8 cellular contexts compared by ENCODE assay signal in the genomic region with DNA sequence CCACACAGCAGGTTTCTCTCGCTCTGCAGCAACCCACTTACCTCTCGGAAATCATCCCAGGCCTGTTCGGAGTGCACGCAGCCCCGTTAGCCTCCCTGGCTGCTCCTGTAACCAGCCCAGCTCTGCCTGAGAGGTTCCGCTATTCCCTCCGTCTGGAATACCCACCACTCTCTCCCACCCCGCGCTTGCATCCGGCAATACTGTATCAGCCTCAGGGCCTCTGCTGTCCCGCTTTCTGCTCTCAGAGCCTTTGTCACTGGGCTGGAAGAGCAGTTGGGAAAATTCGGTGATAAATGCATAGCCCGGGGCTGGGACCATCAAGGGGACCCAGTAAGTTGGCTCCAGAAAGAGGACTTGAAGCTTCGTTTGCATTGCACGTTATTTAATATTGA. TPM values are rescaled to one million over a fixed set of nuclear protein-coding genes. Genes with fewer than 3 reads are reported as not detected.
DNase-seq lines count a peak whose midpoint lies in the region; TF ChIP-seq lines count a peak whose summit lies in the region.
"Had no signal": no experiment of that assay in that cellular context is flagged by ENCODE, and none has a peak within 500 bp of the region (broad histone marks: within the 10 kb centered on the region; RNA-seq: fewer than 3 reads in every experiment).

No MANE protein-coding gene starts in this region.

- no peaks in the 10 kb centered on the region for H3K36me3 ChIP-seq in GM23248 (ENCODE audit: low read depth)
- no peaks in the 10 kb centered on the region for H3K36me3 ChIP-seq in SJCRH30
- no peaks in the 10 kb centered on the region for H3K36me3 ChIP-seq in skeletal muscle tissue (ENCODE audit: control insufficient read depth in 3 of 3, insufficient read depth in 3 of 3, low read length in 3 of 3)

- in situ Hi-C loops in GM23248 (cut with MboI) (no loop called here), ACHN (cut with HindIII; ENCODE audit: low pct_ligation_motif_present, low pct_unique_long_range_greater_than_20kb, low sequenced_read_pairs) (no loop called here)

- no peaks in the 10 kb centered on the region for H3K79me2 ChIP-seq in GM23248 (ENCODE audit: insufficient read depth)

- H3K9me3 ChIP-seq in GM23248 (ENCODE audit: low read depth) (no peaks in the 10 kb centered on the region), SJCRH30 (replicated peaks) (no peaks in the 10 kb centered on the region), skeletal muscle tissue (ENCODE audit: control insufficient read depth in 3 of 3, low read length in 3 of 3) (no peaks in the 10 kb centered on the region)

- no peaks in the 10 kb centered on the region for H3K9me2 ChIP-seq in GM23248 (ENCODE audit: insufficient read depth)

- H2AFZ ChIP-seq in GM23248: peak overlapping the region; percentile 93

- peaks cover 4% of the 10 kb centered on the region; the same call in 1 of the 2 replicates for H3K4me1 ChIP-seq in GM23248 (ENCODE audit: insufficient read depth)
- peaks cover 8% of the 10 kb centered on the region; the same call in 1 of the 2 replicates for H3K4me1 ChIP-seq in SJCRH30
- H3K4me1 ChIP-seq in skeletal muscle tissue (ENCODE audit: control insufficient read depth in 3 of 3, insufficient read depth in 3 of 3, low read length in 3 of 3): peaks cover 23 to 39% (median 32%) of the 10 kb centered on the region in 3 donors

- H3F3A ChIP-seq in GM23248 (ENCODE audit: insufficient read depth): no peaks in the 10 kb centered on the region; the same call in 1 of the 2 replicates

- no peak for TF ChIP-seq CTCF in fibroblast of the aortic adventitia (IDR thresholded peaks at IDR 0.05; ENCODE audit: insufficient read depth, low read length)

- peak overlapping the region; percentile 98 for H3K4me2 ChIP-seq in GM23248 (ENCODE audit: unreplicated experiment)

- 1 to 5% methylated on average over 15 of the region's 15 CpGs for WGBS in GM23248 (ENCODE audit: low coverage in 1 of 2, low lambda C conversion rate in 2 of 2, missing lambda C conversion rate in 2 of 2), 2 experiments

- peak; percentile 17 for DNase-seq in GM23248
- peak; percentile 49 to 60 for DNase-seq in SJCRH30
- no peak for DNase-seq in fibroblast of the aortic adventitia (ENCODE audit: low read depth)
- no peak for DNase-seq in occipital lobe (lab: John Stamatoyannopoulos, UW)
- DNase-seq in ACHN: no peak
- no peak for DNase-seq in A172 (ENCODE audit: low spot score)

- H3K9ac ChIP-seq in GM23248: peak overlapping the region; percentile 56
- peak overlapping the region; percentile 55 to 87 (median 83) for H3K9ac ChIP-seq in skeletal muscle tissue (ENCODE audit: low read depth in 1 of 3, low read length in 3 of 3)

- H3K4me3 ChIP-seq in GM23248 (peak overlapping the region; percentile 80), SJCRH30 (peak overlapping the region; percentile 54), fibroblast of the aortic adventitia (ENCODE audit: low read depth, low read length) (peak overlapping the region; percentile 70), skeletal muscle tissue (ENCODE audit: low read length in 3 of 3) (peak overlapping the region; percentile 84 to 89 (median 86))

- H3K27me3 ChIP-seq in GM23248 (replicated peaks; ENCODE audit: insufficient read depth) (no peaks in the 10 kb centered on the region), SJCRH30 (no peaks in the 10 kb centered on the region), skeletal muscle tissue (ENCODE audit: control insufficient read depth in 3 of 3, insufficient read depth in 3 of 3, low read length in 3 of 3) (no peaks in the 10 kb centered on the region)

- no peaks in the 10 kb centered on the region for H4K20me1 ChIP-seq in GM23248 (ENCODE audit: insufficient read depth)

- H3K27ac ChIP-seq in GM23248 (no peak overlapping the region), SJCRH30 (no peak overlapping the region; the same call in 1 of the 2 replicates), skeletal muscle tissue (ENCODE audit: low read depth, low read length) (no peak overlapping the region)

RNA-seq across cellular contexts. Expression of a gene that starts 0.8 kb away (rescaled TPM):
- 0.13 and 0.65 TPM in 2 replicates for total RNA-seq in GM23248 (2014; rRNA removed; shearing (Covaris generic))
- polyA plus RNA-seq in GM23248 (2016; fragmentation: Nextera tagmentation; extraction: Ambion mirVana): 0.21 and 0.68 TPM in 2 replicates
- total RNA-seq in SJCRH30 (2014; rRNA removed; shearing (Covaris generic)): 2.6 TPM in 2 replicates
- 0.18 TPM in 1 of 2 replicates, not detected in the other for total RNA-seq in fibroblast of the aortic adventitia (ENCODE audit: low replicate concordance)
- not detected for total RNA-seq in skeletal muscle tissue
- 0.16 TPM for total RNA-seq in occipital lobe
- total RNA-seq in A172 (2014; rRNA removed; shearing (Covaris generic)): 4.8 and 6.3 TPM in 2 replicates

RNA-seq across cellular contexts. Expression of a gene that starts 31.8 kb away (rescaled TPM):
- 0.76 and 1.1 TPM in 2 replicates for total RNA-seq in GM23248 (2014; rRNA removed; shearing (Covaris generic))
- polyA plus RNA-seq in GM23248 (2016; fragmentation: Nextera tagmentation; extraction: Ambion mirVana): 1.2 TPM in 2 replicates
- 14.1 and 17.3 TPM in 2 replicates for total RNA-seq in SJCRH30 (2014; rRNA removed; shearing (Covaris generic))
- total RNA-seq in fibroblast of the aortic adventitia (ENCODE audit: low replicate concordance) (5.5 and 7.8 TPM in 2 replicates), skeletal muscle tissue (8.4 TPM), occipital lobe (6.4 TPM)
- 6.5 and 9.0 TPM in 2 replicates for total RNA-seq in A172 (2014; rRNA removed; shearing (Covaris generic))

RNA-seq across cellular contexts. Expression of a gene that starts 52.5 kb away (rescaled TPM):
- 4.3 and 10.1 TPM in 2 replicates for total RNA-seq in GM23248 (2014; rRNA removed; shearing (Covaris generic))
- 2.9 and 3.6 TPM in 2 replicates for polyA plus RNA-seq in GM23248 (2016; fragmentation: Nextera tagmentation; extraction: Ambion mirVana)
- 3.7 and 4.7 TPM in 2 replicates for total RNA-seq in SJCRH30 (2014; rRNA removed; shearing (Covaris generic))
- 5.2 and 12.8 TPM in 2 replicates for total RNA-seq in fibroblast of the aortic adventitia (ENCODE audit: low replicate concordance)
- total RNA-seq in skeletal muscle tissue: 9.4 TPM
- total RNA-seq in occipital lobe: 6.1 TPM
- 2.3 and 2.4 TPM in 2 replicates for total RNA-seq in A172 (2014; rRNA removed; shearing (Covaris generic))
- total RNA-seq: M059J had no signal

Comparison
In these comparisons a context has a peak if more than half of its experiments do, and no peak if none do; other contexts are left out.
1. DNase-seq: peak in GM23248 (single experiment) and SJCRH30 (2 of 2); none in fibroblast of the aortic adventitia (single experiment), occipital lobe (single experiment), ACHN (single experiment) and A172 (single experiment).
2. Peak in every context shown above with its lines, with median percentiles within 50 percentile points of each other: H3K4me3 ChIP-seq.